8 cellular contexts compared by ENCODE assay signal in the genomic region with DNA sequence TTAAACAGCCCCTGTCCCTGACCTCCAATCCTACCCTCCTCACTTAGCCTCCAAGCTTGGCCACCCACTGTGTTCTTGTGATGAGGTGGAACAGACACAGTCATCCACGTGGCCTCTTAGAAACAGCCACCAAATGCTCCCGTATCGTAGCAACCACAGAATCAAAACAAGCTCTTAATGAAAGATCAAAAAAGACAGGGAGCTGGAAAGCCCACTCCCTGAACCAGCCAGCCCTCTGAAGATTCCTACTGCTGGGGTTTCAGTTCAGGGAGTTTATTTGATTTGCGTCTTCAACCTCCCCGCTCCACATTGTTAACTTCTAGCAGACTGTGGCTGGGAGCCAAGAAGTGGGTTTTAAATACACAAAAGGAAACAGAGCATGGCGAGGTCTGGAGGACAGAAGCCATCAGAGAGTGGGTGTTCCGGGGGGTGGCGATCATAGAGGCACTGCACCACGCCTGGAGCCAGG.
DNase-seq lines count a peak whose midpoint lies in the region; TF ChIP-seq lines count a peak whose summit lies in the region.

No MANE protein-coding gene starts in this region.

- peak overlapping the region; percentile 30 for H3K27ac Mint-ChIP-seq in dendritic cell treated with granulocyte-macrophage colony-stimulating factor and Interleukin-4, amounts not matched to agents 40 ng/mL and 50 ng/mL, for 4 days
- H3K27ac Mint-ChIP-seq in neural progenitor cell: peak overlapping the region; percentile 47

- H4K20me1 ChIP-seq in neural progenitor cell (ENCODE audit: low read depth): peaks cover 3% of the 10 kb centered on the region

- H3K4me1 Mint-ChIP-seq in dendritic cell treated with granulocyte-macrophage colony-stimulating factor and Interleukin-4, amounts not matched to agents 40 ng/mL and 50 ng/mL, for 4 days (ENCODE audit: low read depth): peaks cover 9% of the 10 kb centered on the region
- H3K4me1 Mint-ChIP-seq in neural progenitor cell: peaks cover 8% of the 10 kb centered on the region

- intact Hi-C loops in dendritic cell treated with granulocyte-macrophage colony-stimulating factor and Interleukin-4, amounts not matched to agents 40 ng/mL and 50 ng/mL, for 4 days (cut with micrococcal nuclease): no loop called here

- H3K4me3 ChIP-seq in neural progenitor cell (no peak overlapping the region), coronary artery (no peak overlapping the region)

- H3F3A ChIP-seq in neural progenitor cell (ENCODE audit: low read depth): no peaks in the 10 kb centered on the region

- no peaks in the 10 kb centered on the region for H3K27me3 Mint-ChIP-seq in dendritic cell treated with granulocyte-macrophage colony-stimulating factor and Interleukin-4, amounts not matched to agents 40 ng/mL and 50 ng/mL, for 4 days
- no peaks in the 10 kb centered on the region for H3K27me3 Mint-ChIP-seq in neural progenitor cell (ENCODE audit: insufficient read depth, low read depth)

- no peaks in the 10 kb centered on the region for H3K36me3 ChIP-seq in neural progenitor cell

- H2AFZ ChIP-seq in neural progenitor cell (replicated peaks): no peak overlapping the region

- TF ChIP-seq CTCF in neural progenitor cell (IDR thresholded peaks at IDR 0.05) (no peak), coronary artery (IDR thresholded peaks at IDR 0.05) (no peak)

- H3K4me1 ChIP-seq in neural progenitor cell: no peaks in the 10 kb centered on the region

- H3K27ac ChIP-seq in neural progenitor cell: no peak overlapping the region
- H3K27ac ChIP-seq in coronary artery: no peak overlapping the region

- peaks cover 14% of the 10 kb centered on the region for H3K36me3 Mint-ChIP-seq in dendritic cell treated with granulocyte-macrophage colony-stimulating factor and Interleukin-4, amounts not matched to agents 40 ng/mL and 50 ng/mL, for 4 days (ENCODE audit: low read depth)
- peaks cover 24% of the 10 kb centered on the region for H3K36me3 Mint-ChIP-seq in neural progenitor cell

- no peaks in the 10 kb centered on the region for H3K9me3 ChIP-seq in neural progenitor cell (ENCODE audit: low read depth)

- H3K27me3 ChIP-seq in neural progenitor cell: no peaks in the 10 kb centered on the region

- no peak overlapping the region for H3K4me2 ChIP-seq in neural progenitor cell

- no peaks in the 10 kb centered on the region for H3K79me2 ChIP-seq in neural progenitor cell (ENCODE audit: low read depth)

- H3K4me3 Mint-ChIP-seq in dendritic cell treated with granulocyte-macrophage colony-stimulating factor and Interleukin-4, amounts not matched to agents 40 ng/mL and 50 ng/mL, for 4 days: no peak overlapping the region
- no peak overlapping the region for H3K4me3 Mint-ChIP-seq in neural progenitor cell

- no peak overlapping the region for H3K9ac ChIP-seq in neural progenitor cell

- peak; percentile 93 for DNase-seq in DMS79 treated with DMSO at 0.1 percent for 48 hours (lab: John Stamatoyannopoulos, UW)
- DNase-seq in NCI-H146 treated with DMSO at 0.1 percent for 48 hours (lab: John Stamatoyannopoulos, UW; ENCODE audit: unreplicated experiment): peak; percentile 48
- DNase-seq in neural progenitor cell (ENCODE audit: low spot score): no peak
- no peak for DNase-seq in stimulated activated CD4-positive, alpha-beta T cell treated with anti-CD3 and anti-CD28 coated beads, Interleukin-2, amount 100 ng/mL, for 48 hours
- DNase-seq in NAMALWA (ENCODE audit: low spot score): no peak
- no peak for DNase-seq in coronary artery (ENCODE audit: low spot score)
- DNase-seq in LoVo (ENCODE audit: low spot score): no peak

- H3K9me3 Mint-ChIP-seq in dendritic cell treated with granulocyte-macrophage colony-stimulating factor and Interleukin-4, amounts not matched to agents 40 ng/mL and 50 ng/mL, for 4 days: no peaks in the 10 kb centered on the region
- H3K9me3 Mint-ChIP-seq in neural progenitor cell: peaks cover 3% of the 10 kb centered on the region

Comparison
In these comparisons a context has a peak if more than half of its experiments do, and no peak if none do; other contexts are left out.
1. DNase-seq: peak in DMS79 treated with DMSO at 0.1 percent for 48 hours (single experiment) and NCI-H146 treated with DMSO at 0.1 percent for 48 hours (single experiment); none in neural progenitor cell (single experiment), stimulated activated CD4-positive, alpha-beta T cell treated with anti-CD3 and anti-CD28 coated beads, Interleukin-2, amount 100 ng/mL, for 48 hours (0 of 2), NAMALWA (single experiment), coronary artery (single experiment) and LoVo (single experiment).